ENCODE assay signal across 9 cellular contexts in genomic region chr1:221725683-221726330, GRCh38. TPM values are rescaled to one million over a fixed set of nuclear protein-coding genes. Genes with fewer than 3 reads are reported as not detected.
DNase-seq lines count a peak whose midpoint lies in the region; ATAC-seq and TF ChIP-seq lines count a peak whose summit lies in the region.
"Had no signal": no experiment of that assay in that cellular context is flagged by ENCODE, and none has a peak within 500 bp of the region (broad histone marks: within the 10 kb centered on the region; RNA-seq: fewer than 3 reads in every experiment).

No MANE protein-coding gene starts in this region.

- H3K4me1 Mint-ChIP-seq in T-cell, result peaks cover 49 to 67% (median 67%) of the 10 kb centered on the region in 3 donors

- CTCF ChIA-PET in HEK293 (lab: Yijun Ruan, JAX), result no interaction called here
- CTCF ChIA-PET in T-cell (lab: Charles Lee), result interaction anchor here (0.5 to 1.6 kb wide), 3 partner anchors 12 to 272 kb away, joined by 3 to 5 read pairs (median 3); no protein-coding TSS in a partner anchor

- peaks cover 35% of the 10 kb centered on the region for H3K36me3 Mint-ChIP-seq in T-cell

- DNase-seq in GM06990 (ENCODE audit: extremely low read depth, insufficient read length), result no peak
- no peak for DNase-seq in T-cell
- DNase-seq in kidney tubule cell (ENCODE audit: low spot score), result peak; percentile 47
- no peak for DNase-seq in activated CD4-positive, CD25-positive, alpha-beta regulatory T cell treated with anti-CD3 and anti-CD28 coated beads, Interleukin-2, amount 50 U/mL, for 72 hours
- no peak for DNase-seq in MG63
- DNase-seq in cerebellum (ENCODE audit: low spot score), result no peak

- peak overlapping the region; percentile 29 to 65 (median 50) for H3K4me3 Mint-ChIP-seq in T-cell

- H3K4me3 ChIP-seq in GM06990 (replicated peaks; ENCODE audit: low read depth, low read length) (peak overlapping the region; percentile 14; the same call in 1 of the 2 replicates), HEK293 (ENCODE audit: low read depth, low read length) (no peak overlapping the region), MG63 (no peak overlapping the region)

- peak overlapping the region; percentile 12 to 72 for H3K27ac Mint-ChIP-seq in T-cell

- peak in 1 of 4 experiments; percentile 17 for ATAC-seq in T-cell (replicated peaks in 1 of 4)
- ATAC-seq in HG03139 (IDR thresholded peaks at IDR 0.05; ENCODE audit: unreplicated experiment), result no peak

- H3K27me3 Mint-ChIP-seq in T-cell, result no peaks in the 10 kb centered on the region

- peaks cover 0 to 9% (median 6%) of the 10 kb centered on the region in 3 donors for H3K9me3 Mint-ChIP-seq in T-cell

- POLR2A ChIA-PET in HEK293 (lab: Yijun Ruan, JAX) (no interaction called here), T-cell (lab: Charles Lee) (interaction anchor here (0.6 to 1.5 kb wide), 5 partner anchors 12 to 919 kb away, joined by 3 to 4 read pairs (median 3); no protein-coding TSS in a partner anchor)

- H3K4me1 ChIP-seq in HEK293 (ENCODE audit: control insufficient read depth, insufficient read depth, low read length), result peaks cover 3% of the 10 kb centered on the region; the same call in 1 of the 2 replicates

- H3K9me3 ChIP-seq in HEK293 (ENCODE audit: control insufficient read depth, insufficient read depth, low read depth, low read length) (no peaks in the 10 kb centered on the region), MG63 (peaks cover 2% of the 10 kb centered on the region; the same call in 1 of the 2 replicates)

- H3K27me3 ChIP-seq in GM06990 (replicated peaks; ENCODE audit: control insufficient read depth, insufficient read depth, low read length) (no peaks in the 10 kb centered on the region), MG63 (no peaks in the 10 kb centered on the region)
- H3K27me3 ChIP-seq: heart right ventricle had no signal

- TF ChIP-seq CTCF in GM06990 (IDR thresholded peaks at IDR 0.05; ENCODE audit: insufficient read depth, low read length, poor library complexity, severe bottlenecking) (no peak), HEK293 (tag by site-specific recombination; IDR thresholded peaks at IDR 0.05) (no peak)

- no peak overlapping the region for H3K27ac ChIP-seq in HEK293 (ENCODE audit: extremely low read depth, low read depth, low read length)

- peaks cover 7% of the 10 kb centered on the region for H3K36me3 ChIP-seq in GM06990 (ENCODE audit: control insufficient read depth, insufficient read depth, low read length)
- H3K36me3 ChIP-seq in HEK293 (ENCODE audit: control insufficient read depth in 2 of 2, insufficient read depth in 1 of 2, low read length in 2 of 2), result peaks cover 0 to 4% of the 10 kb centered on the region in 2 experiments; a peak in 1 of 3 replicates
- no peaks in the 10 kb centered on the region for H3K36me3 ChIP-seq in MG63
- H3K36me3 ChIP-seq: heart right ventricle had no signal

TF ChIP-seq in HEK293, 187 proteins besides CTCF, POLR2A, EP300 and RAD21:
- TF ChIP-seq ZNF629 (tag by site-specific recombination; IDR thresholded peaks at IDR 0.05), result 0 out of 2 replicates have a peak, but pooled peaks have one; percentile 11
- TF ChIP-seq OSR2 (tag by site-specific recombination; IDR thresholded peaks at IDR 0.05), result peak; percentile 31; the same call in 1 of the 2 replicates
- TF ChIP-seq ZSCAN23 (tag by site-specific recombination; IDR thresholded peaks at IDR 0.05), result no peak
- TF ChIP-seq ZIC2 (tag by site-specific recombination; IDR thresholded peaks at IDR 0.05), result 0 out of 2 replicates have a peak, but pooled peaks have one; percentile 12
- TF ChIP-seq PRDM1 (tag by site-specific recombination; IDR thresholded peaks at IDR 0.05), result 0 out of 2 replicates have a peak, but pooled peaks have one; percentile 14
- TF ChIP-seq ZNF664 (tag by site-specific recombination; IDR thresholded peaks at IDR 0.05), result peak; percentile 60; the same call in 1 of the 2 replicates
- no peak for TF ChIP-seq GLIS2 (tag by site-specific recombination; IDR thresholded peaks at IDR 0.05)
- TF ChIP-seq PBX3 (CRISPR knock-in tag; IDR thresholded peaks at IDR 0.05), result no peak
- TF ChIP-seq ZNF473 (tag by site-specific recombination; IDR thresholded peaks at IDR 0.05), result no peak
- TF ChIP-seq ZEB2 (tag by site-specific recombination; IDR thresholded peaks at IDR 0.05), result 0 out of 2 replicates have a peak, but pooled peaks have one; percentile 18
- no peak for TF ChIP-seq ZBTB10 (tag by site-specific recombination; IDR thresholded peaks at IDR 0.05)
- no peak for TF ChIP-seq SCRT2 (tag by site-specific recombination; IDR thresholded peaks at IDR 0.05)
- no peak for TF ChIP-seq ZNF184 (tag by site-specific recombination; IDR thresholded peaks at IDR 0.05)
- TF ChIP-seq ZNF335 (tag by site-specific recombination; conservative IDR thresholded peaks at IDR 0.05), result peak; percentile 30; the same call in 1 of the 2 replicates
- no peak for TF ChIP-seq SP3 (tag by site-specific recombination; IDR thresholded peaks at IDR 0.05)
- TF ChIP-seq PRDM6 (tag by site-specific recombination; IDR thresholded peaks at IDR 0.05), result peak; percentile 75

RNA-seq across cellular contexts. Expression of gene DUSP10, which starts 16.1 kb away (rescaled TPM):
- total RNA-seq in T-cell, result 10 to 100 TPM in 2 of 5 donors, 1 to 10 TPM in 3; 5.2 to 64.2 (median 6.0) TPM
- total RNA-seq in MG63 (2014; rRNA removed; shearing (Covaris generic); ENCODE audit: low replicate concordance), result 5.8 and 6.3 TPM in 2 replicates
- total RNA-seq in cerebellum, result 4.4 TPM
